8 cellular contexts compared by ENCODE assay signal in genomic region chr2:42169100-42169868, GRCh38. TPM values are rescaled to one million over a fixed set of nuclear protein-coding genes. Genes with fewer than 3 reads are reported as not detected.
A peak's percentile ranks its signal among the peaks of the same experiment; 100 is the strongest.
DNase-seq lines count a peak whose midpoint lies in the region; ATAC-seq and TF ChIP-seq lines count a peak whose summit lies in the region.

Gene EML4 (plus strand): TSS chr2:42169353. CDS start chr2:42169612, 259 bp downstream.

- POLR2A ChIA-PET in activated CD4-positive, alpha-beta T cell treated with anti-CD3 and anti-CD28 coated beads, Interleukin-2, amount 10 ng/mL, durations not matched to agents 7 days and 5 days (lab: Charles Lee), result no interaction called here

- peak within 1 kb of the TSS; percentile 23 for H3K4me3 Mint-ChIP-seq in activated CD4-positive, alpha-beta T cell treated with anti-CD3 and anti-CD28 coated beads, Interleukin-2, amount 10 ng/mL, durations not matched to agents 7 days and 5 days

- H3K4me3 ChIP-seq in BE2C (ENCODE audit: low read depth, low read length), result peak within 1 kb of the TSS; percentile 92
- peak within 1 kb of the TSS; percentile 96 for H3K4me3 ChIP-seq in coronary artery

- ATAC-seq in HG03457 (IDR thresholded peaks at IDR 0.05; ENCODE audit: unreplicated experiment) (peak; percentile 72), left lobe of liver (peak; percentile 96)

- CTCF ChIA-PET in activated CD4-positive, alpha-beta T cell treated with anti-CD3 and anti-CD28 coated beads, Interleukin-2, amount 10 ng/mL, durations not matched to agents 7 days and 5 days (lab: Charles Lee), result interaction anchor here (0.5 to 2.0 kb wide), 4 partner anchors 9 to 1364 kb away, joined by 3 to 7 read pairs (median 3); no protein-coding TSS in a partner anchor

- H3K36me3 Mint-ChIP-seq in activated CD4-positive, alpha-beta T cell treated with anti-CD3 and anti-CD28 coated beads, Interleukin-2, amount 10 ng/mL, durations not matched to agents 7 days and 5 days (ENCODE audit: low read depth), result peaks cover 8% of the 10 kb centered on the region

- H3K4me1 ChIP-seq in BE2C, result peaks cover 4% of the 10 kb centered on the region

- peak within 1 kb of the TSS; percentile 61 for H3K27ac Mint-ChIP-seq in activated CD4-positive, alpha-beta T cell treated with anti-CD3 and anti-CD28 coated beads, Interleukin-2, amount 10 ng/mL, durations not matched to agents 7 days and 5 days

- H3K36me3 ChIP-seq in BE2C, result peaks cover 7% of the 10 kb centered on the region

- H3K9me3 Mint-ChIP-seq in activated CD4-positive, alpha-beta T cell treated with anti-CD3 and anti-CD28 coated beads, Interleukin-2, amount 10 ng/mL, durations not matched to agents 7 days and 5 days, result peaks cover 2% of the 10 kb centered on the region

- no peaks in the 10 kb centered on the region for H3K27me3 ChIP-seq in BE2C

- no peaks in the 10 kb centered on the region for H3K9me3 ChIP-seq in BE2C

- H3K27ac ChIP-seq in coronary artery, result peak within 1 kb of the TSS; percentile 80 to 97

- peaks cover 26% of the 10 kb centered on the region for H3K4me1 Mint-ChIP-seq in activated CD4-positive, alpha-beta T cell treated with anti-CD3 and anti-CD28 coated beads, Interleukin-2, amount 10 ng/mL, durations not matched to agents 7 days and 5 days

- DNase-seq in BE2C (peak; percentile 96), GM19240 (ENCODE audit: insufficient read length, low spot score) (peak; percentile 81), NCI-H526 treated with DMSO at 0.1 percent for 48 hours (lab: John Stamatoyannopoulos, UW) (peak; percentile 65), coronary artery (ENCODE audit: low spot score) (peak; percentile 93), left lobe of liver (ENCODE audit: low spot score) (peak; percentile 94)
- DNase-seq in activated CD4-positive, alpha-beta T cell treated with anti-CD3 and anti-CD28 coated beads, Interleukin-2, amount 10 ng/mL, durations not matched to agents 7 days and 5 days, result peak; percentile 86
- peak; percentile 92 to 94 for DNase-seq in stimulated activated CD4-positive, alpha-beta T cell treated with anti-CD3 and anti-CD28 coated beads, Interleukin-2, amount 100 ng/mL, for 24 hours

- TF ChIP-seq CTCF in BE2C (IDR thresholded peaks at IDR 0.05; ENCODE audit: low read depth, low read length), result no peak
- no peak for TF ChIP-seq CTCF in coronary artery (IDR thresholded peaks at IDR 0.05)

- peaks cover 2% of the 10 kb centered on the region for H3K27me3 Mint-ChIP-seq in activated CD4-positive, alpha-beta T cell treated with anti-CD3 and anti-CD28 coated beads, Interleukin-2, amount 10 ng/mL, durations not matched to agents 7 days and 5 days

RNA-seq across cellular contexts. Expression of gene EML4, which starts in this region (rescaled TPM):
- 128 TPM for polyA plus RNA-seq in BE2C (2012; ENCODE audit: insufficient read depth, insufficient read length, low read depth)
- 10 to 100 TPM; 93.8 to 99.6 TPM for total RNA-seq in activated CD4-positive, alpha-beta T cell treated with anti-CD3 and anti-CD28 coated beads, Interleukin-2, amount 10 ng/mL, durations not matched to agents 7 days and 5 days
- total RNA-seq in left lobe of liver, result 30.4 TPM

Comparison
In these comparisons a context has a peak if more than half of its experiments do, and no peak if none do; other contexts are left out.
1. Peak in every context shown above with its lines: DNase-seq, ATAC-seq, H3K4me3 ChIP-seq and H3K27ac ChIP-seq.